ENCODE assay signal across 24 cellular contexts in genomic region chr2:118430510-118431187, GRCh38.
DNase-seq lines count a peak whose midpoint lies in the region; ATAC-seq, FAIRE-seq and TF ChIP-seq lines count a peak whose summit lies in the region.
"Had no signal": no experiment of that assay in that cellular context is flagged by ENCODE, and none has a peak within 500 bp of the region (broad histone marks: within the 10 kb centered on the region; RNA-seq: fewer than 3 reads in every experiment).

No MANE protein-coding gene starts in this region.

- no peak overlapping the region for H3K4me3 Mint-ChIP-seq in mesothelial cell of epicardium
- H3K4me3 Mint-ChIP-seq in stimulated activated effector memory CD8-positive, alpha-beta T cell treated with anti-CD3 and anti-CD28 coated beads, Interleukin-12 subunit alpha, Interleukin-12 subunit beta, amount 100 ng/mL, for 72 hours, result no peak overlapping the region
- H3K4me3 Mint-ChIP-seq: activated naive CD4-positive, alpha-beta T cell treated with anti-CD3 and anti-CD28 coated beads, Interleukin-2, amount 10 ng/mL, durations not matched to agents 7 days and 5 days; GM23338 had no signal

- no peaks in the 10 kb centered on the region for H3K36me3 Mint-ChIP-seq in mesothelial cell of epicardium
- no peaks in the 10 kb centered on the region for H3K36me3 Mint-ChIP-seq in stimulated activated effector memory CD8-positive, alpha-beta T cell treated with anti-CD3 and anti-CD28 coated beads, Interleukin-12 subunit alpha, Interleukin-12 subunit beta, amount 100 ng/mL, for 72 hours
- H3K36me3 Mint-ChIP-seq: activated naive CD4-positive, alpha-beta T cell treated with anti-CD3 and anti-CD28 coated beads, Interleukin-2, amount 10 ng/mL, durations not matched to agents 7 days and 5 days had no signal

- no peak for TF ChIP-seq CTCF in RWPE2 (IDR thresholded peaks at IDR 0.05; ENCODE audit: poor library complexity, severe bottlenecking)
- TF ChIP-seq CTCF in mesothelial cell of epicardium (IDR thresholded peaks at IDR 0.05; ENCODE audit: unreplicated experiment), result no peak
- TF ChIP-seq CTCF in adrenal gland (IDR thresholded peaks at IDR 0.05), result no peak

- H3K36me3 ChIP-seq in RWPE2 (ENCODE audit: low read depth), result no peaks in the 10 kb centered on the region
- no peaks in the 10 kb centered on the region for H3K36me3 ChIP-seq in small intestine (ENCODE audit: control insufficient read depth in 2 of 2, insufficient read depth in 2 of 2, low read length in 2 of 2)
- no peaks in the 10 kb centered on the region for H3K36me3 ChIP-seq in adrenal gland (replicated peaks in 1 of 2)
- H3K36me3 ChIP-seq: BE2C, cardiac muscle cell, esophagus squamous epithelium, neutrophil had no signal

- H3K27me3 ChIP-seq in RWPE2 (ENCODE audit: insufficient read depth, poor library complexity, severe bottlenecking) (no peaks in the 10 kb centered on the region), small intestine (ENCODE audit: control insufficient read depth in 2 of 2, insufficient read depth in 2 of 2, low read length in 2 of 2) (no peaks in the 10 kb centered on the region), adrenal gland (no peaks in the 10 kb centered on the region)
- H3K27me3 ChIP-seq: BE2C, cardiac muscle cell, esophagus squamous epithelium, neutrophil had no signal

- H3K4me3 ChIP-seq in RWPE2 (ENCODE audit: severe bottlenecking) (no peak overlapping the region), small intestine (ENCODE audit: low read depth in 1 of 2, low read length in 2 of 2) (no peak overlapping the region), adrenal gland (no peak overlapping the region)
- H3K4me3 ChIP-seq: cardiac muscle cell, esophagus squamous epithelium, GM23338 had no signal

- H3K4me1 ChIP-seq in RWPE2 (ENCODE audit: insufficient read depth, poor library complexity, severe bottlenecking) (peaks cover 26% of the 10 kb centered on the region), small intestine (ENCODE audit: control insufficient read depth in 2 of 2, insufficient read depth in 1 of 2, low read depth in 1 of 2, low read length in 1 of 2) (no peaks in the 10 kb centered on the region), adrenal gland (replicated peaks in 1 of 2) (no peaks in the 10 kb centered on the region)
- H3K4me1 ChIP-seq: BE2C, esophagus squamous epithelium had no signal

- no peak for FAIRE-seq in small intestine (lab: Jason Lieb, UNC)
- FAIRE-seq: D721Med, G401.6 had no signal

- intact Hi-C loops in adrenal gland (cut with DNase I), result no loop called here

- H3K27ac Mint-ChIP-seq in mesothelial cell of epicardium, result no peak overlapping the region
- no peak overlapping the region for H3K27ac Mint-ChIP-seq in stimulated activated effector memory CD8-positive, alpha-beta T cell treated with anti-CD3 and anti-CD28 coated beads, Interleukin-12 subunit alpha, Interleukin-12 subunit beta, amount 100 ng/mL, for 72 hours
- H3K27ac Mint-ChIP-seq: activated naive CD4-positive, alpha-beta T cell treated with anti-CD3 and anti-CD28 coated beads, Interleukin-2, amount 10 ng/mL, durations not matched to agents 7 days and 5 days; GM23338 had no signal

- DNase-seq in EH (ENCODE audit: low read depth), result peak; percentile 23
- no peak for DNase-seq in RWPE2 (ENCODE audit: low spot score)
- DNase-seq in fibroblast of peridontal ligament (ENCODE audit: extremely low read depth), result peak; percentile 4
- peak; percentile 46 for DNase-seq in small intestine
- no peak for DNase-seq in mesothelial cell of epicardium (ENCODE audit: low spot score in 2 of 2, unreplicated experiment in 2 of 2)
- no peak for DNase-seq in SK-N-DZ (ENCODE audit: low spot score)
- no peak for DNase-seq in stimulated activated effector memory CD8-positive, alpha-beta T cell treated with anti-CD3 and anti-CD28 coated beads, Interleukin-12 subunit alpha, Interleukin-12 subunit beta, amount 100 ng/mL, for 72 hours (ENCODE audit: low spot score in 2 of 2)
- DNase-seq in adrenal gland, result no peak
- DNase-seq: activated naive CD4-positive, alpha-beta T cell treated with anti-CD3 and anti-CD28 coated beads, Interleukin-2, amount 10 ng/mL, durations not matched to agents 7 days and 5 days; BE2C; esophagus squamous epithelium; hypothalamus; KG1; NCI-H1092 treated with DMSO at 0.1 percent for 48 hours; NCI-H748 treated with DMSO at 0.1 percent for 48 hours; right cardiac atrium; stimulated activated CD4-positive, alpha-beta T cell treated with anti-CD3 and anti-CD28 coated beads, Interleukin-2, amount 100 ng/mL, for 48 hours; substantia nigra had no signal

- H3K27me3 Mint-ChIP-seq in mesothelial cell of epicardium (ENCODE audit: low read depth), result peaks cover 7% of the 10 kb centered on the region
- H3K27me3 Mint-ChIP-seq: activated naive CD4-positive, alpha-beta T cell treated with anti-CD3 and anti-CD28 coated beads, Interleukin-2, amount 10 ng/mL, durations not matched to agents 7 days and 5 days had no signal

- H3K27ac ChIP-seq in RWPE2 (ENCODE audit: poor library complexity, severe bottlenecking), result peak overlapping the region; percentile 78
- no peak overlapping the region for H3K27ac ChIP-seq in small intestine (ENCODE audit: low read depth in 1 of 2, low read length in 1 of 2)
- H3K27ac ChIP-seq in adrenal gland, result no peak overlapping the region
- H3K27ac ChIP-seq: cardiac muscle cell, esophagus squamous epithelium, HL-60, neutrophil had no signal

- H3K9me3 ChIP-seq in RWPE2 (ENCODE audit: severe bottlenecking) (no peaks in the 10 kb centered on the region), small intestine (ENCODE audit: control insufficient read depth, low read depth) (no peaks in the 10 kb centered on the region), adrenal gland (replicated peaks in 1 of 3) (no peaks in the 10 kb centered on the region)
- H3K9me3 ChIP-seq: BE2C, esophagus squamous epithelium, neutrophil had no signal

- no peak for TF ChIP-seq POLR2A in adrenal gland (IDR thresholded peaks at IDR 0.05)

- WGBS in small intestine, 3 donors, result 13 to 50% (median 19%) methylated on average over 4 of the region's 4 CpGs
- 60 to 69% (median 64%) methylated on average over 4 of the region's 4 CpGs for WGBS in adrenal gland, 4 donors

- peaks cover 28% of the 10 kb centered on the region for H3K4me1 Mint-ChIP-seq in mesothelial cell of epicardium
- no peaks in the 10 kb centered on the region for H3K4me1 Mint-ChIP-seq in stimulated activated effector memory CD8-positive, alpha-beta T cell treated with anti-CD3 and anti-CD28 coated beads, Interleukin-12 subunit alpha, Interleukin-12 subunit beta, amount 100 ng/mL, for 72 hours
- H3K4me1 Mint-ChIP-seq: activated naive CD4-positive, alpha-beta T cell treated with anti-CD3 and anti-CD28 coated beads, Interleukin-2, amount 10 ng/mL, durations not matched to agents 7 days and 5 days had no signal

- peaks cover 4% of the 10 kb centered on the region for H3K9me3 Mint-ChIP-seq in mesothelial cell of epicardium
- peaks cover 2% of the 10 kb centered on the region for H3K9me3 Mint-ChIP-seq in stimulated activated effector memory CD8-positive, alpha-beta T cell treated with anti-CD3 and anti-CD28 coated beads, Interleukin-12 subunit alpha, Interleukin-12 subunit beta, amount 100 ng/mL, for 72 hours
- H3K9me3 Mint-ChIP-seq: activated naive CD4-positive, alpha-beta T cell treated with anti-CD3 and anti-CD28 coated beads, Interleukin-2, amount 10 ng/mL, durations not matched to agents 7 days and 5 days had no signal

- ATAC-seq in RWPE2 (ENCODE audit: low read depth), result peak; percentile 96
- ATAC-seq in stimulated activated effector memory CD8-positive, alpha-beta T cell treated with anti-CD3 and anti-CD28 coated beads, Interleukin-12 subunit alpha, Interleukin-12 subunit beta, amount 100 ng/mL, for 72 hours, result no peak
- ATAC-seq: GM23338, right cardiac atrium had no signal

Comparison
In these comparisons a context has a peak if more than half of its experiments do, and no peak if none do; other contexts are left out.
1. DNase-seq: peak in EH (single experiment), fibroblast of peridontal ligament (single experiment) and small intestine (single experiment); none in RWPE2 (single experiment), mesothelial cell of epicardium (0 of 2), SK-N-DZ (single experiment), stimulated activated effector memory CD8-positive, alpha-beta T cell treated with anti-CD3 and anti-CD28 coated beads, Interleukin-12 subunit alpha, Interleukin-12 subunit beta, amount 100 ng/mL, for 72 hours (0 of 2) and adrenal gland (0 of 7).